14 cellular contexts compared by ENCODE assay signal in genomic region chr5:2902186-2902585, GRCh38.
A peak's percentile ranks its signal among the peaks of the same experiment; 100 is the strongest.
DNase-seq lines count a peak whose midpoint lies in the region; ATAC-seq and TF ChIP-seq lines count a peak whose summit lies in the region.
"Had no signal": no experiment of that assay in that cellular context is flagged by ENCODE, and none has a peak within 500 bp of the region (broad histone marks: within the 10 kb centered on the region; RNA-seq: fewer than 3 reads in every experiment).

No MANE protein-coding gene starts in this region.

- TF ChIP-seq CTCF in H9 (conservative IDR thresholded peaks at IDR 0.05) (no peak), natural killer cell (IDR thresholded peaks at IDR 0.05) (no peak), GM13977 (IDR thresholded peaks at IDR 0.05; ENCODE audit: extremely low read depth, insufficient read depth, missing control alignments) (no peak)

- no CpG with 5 or more reads among the region's 5 CpGs for WGBS in H9 (ENCODE audit: extremely low coverage, insufficient read length, low lambda C conversion rate)
- WGBS in neuronal stem cell (ENCODE audit: extremely low coverage in 2 of 2, insufficient read length in 2 of 2, insufficient replicate concordance in 1 of 2), 2 donors, result no CpG with 5 or more reads among the region's 5 CpGs

- H3K4me2 ChIP-seq in H9 (ENCODE audit: insufficient read depth, insufficient read length, low read length), result no peak overlapping the region
- H3K4me2 ChIP-seq in neuronal stem cell (ENCODE audit: insufficient read depth, low read length, poor library complexity, severe bottlenecking), result no peak overlapping the region
- H3K4me2 ChIP-seq: A549 had no signal

- no peak overlapping the region for H4K91ac ChIP-seq in H9 (ENCODE audit: insufficient read length, low read depth, low read length)
- H4K91ac ChIP-seq in neuronal stem cell (ENCODE audit: low read depth, low read length, poor library complexity), result no peak overlapping the region

- H2BK12ac ChIP-seq in H9 (ENCODE audit: insufficient read length, low read depth, low read length), result no peak overlapping the region
- H2BK12ac ChIP-seq in neuronal stem cell (ENCODE audit: low read length), result no peak overlapping the region

- H3K23ac ChIP-seq in H9 (ENCODE audit: insufficient read length, low read depth, low read length), result no peak overlapping the region
- no peak overlapping the region for H3K23ac ChIP-seq in neuronal stem cell (ENCODE audit: low read depth, low read length, poor library complexity)

- H3K9me3 ChIP-seq in H9 (ENCODE audit: control insufficient read depth, low read depth, low read length), result no peaks in the 10 kb centered on the region
- H3K9me3 ChIP-seq in neuronal stem cell (replicated peaks in 1 of 2; ENCODE audit: control insufficient read depth in 2 of 2, insufficient read depth in 1 of 2, low read depth in 1 of 2, low read length in 2 of 2), result no peaks in the 10 kb centered on the region
- H3K9me3 ChIP-seq: A549, Caco-2 had no signal

- ATAC-seq in natural killer cell, result no peak
- ATAC-seq: A549 had no signal

- H3K36me3 Mint-ChIP-seq in H9 (ENCODE audit: insufficient read depth in 1 of 3, low read depth in 3 of 3) (no peaks in the 10 kb centered on the region; a peak in 1 of 7 replicates), natural killer cell (no peaks in the 10 kb centered on the region)
- H3K36me3 Mint-ChIP-seq: CD8-positive, alpha-beta memory T cell; IgD-negative memory B cell had no signal

- no peak overlapping the region for H3T11ph ChIP-seq in H9 (ENCODE audit: low read length)

- no peak overlapping the region for H3K4me3 ChIP-seq in neuronal stem cell (ENCODE audit: low read length in 2 of 2)
- H3K4me3 ChIP-seq: A549, GM23248 had no signal

- no peaks in the 10 kb centered on the region for H3K36me3 ChIP-seq in neuronal stem cell (replicated peaks in 1 of 2; ENCODE audit: control insufficient read depth in 2 of 2, insufficient read depth in 2 of 2, low read length in 2 of 2)
- H3K36me3 ChIP-seq: BE2C had no signal

- H2BK5ac ChIP-seq in H9 (ENCODE audit: insufficient read length, low read length), result no peak overlapping the region
- H2BK5ac ChIP-seq in neuronal stem cell (ENCODE audit: low read length), result no peak overlapping the region

- H3K14ac ChIP-seq in H9 (ENCODE audit: insufficient read depth, low read length) (no peak overlapping the region), neuronal stem cell (ENCODE audit: low read length) (no peak overlapping the region)

- H3K27ac ChIP-seq in H9 (ENCODE audit: insufficient read length, low read depth, low read length) (no peak overlapping the region), neuronal stem cell (replicated peaks; ENCODE audit: low read length) (no peak overlapping the region)
- H3K27ac ChIP-seq: A549, GM23248 had no signal

- H4K8ac ChIP-seq in H9 (replicated peaks; ENCODE audit: insufficient read length, low read depth, low read length), result no peak overlapping the region
- no peak overlapping the region for H4K8ac ChIP-seq in neuronal stem cell (ENCODE audit: low read depth, low read length)

- H3K4me1 ChIP-seq in H9 (ENCODE audit: insufficient read depth, low read length) (no peaks in the 10 kb centered on the region), neuronal stem cell (ENCODE audit: control insufficient read depth in 2 of 2, insufficient read depth in 1 of 2, low read depth in 1 of 2, low read length in 2 of 2) (peaks cover 3% of the 10 kb centered on the region in 2 donors)
- H3K4me1 ChIP-seq: A549, BE2C, Caco-2 had no signal

- H3K23me2 ChIP-seq in H9 (ENCODE audit: insufficient read length, low read depth, low read length, poor library complexity, severe bottlenecking), result no peaks in the 10 kb centered on the region

- H3K4me3 Mint-ChIP-seq in H9, result no peak overlapping the region
- H3K4me3 Mint-ChIP-seq in natural killer cell, result no peak overlapping the region
- H3K4me3 Mint-ChIP-seq: CD8-positive, alpha-beta memory T cell; IgD-negative memory B cell had no signal

- H3K27ac Mint-ChIP-seq in H9, result no peak overlapping the region; a peak in 1 of 7 replicates
- H3K27ac Mint-ChIP-seq in natural killer cell, result no peak overlapping the region
- H3K27ac Mint-ChIP-seq: CD8-positive, alpha-beta memory T cell; IgD-negative memory B cell had no signal

- no peak overlapping the region for H2AFZ ChIP-seq in H9 (ENCODE audit: low read length)
- H2AFZ ChIP-seq in neuronal stem cell (ENCODE audit: low read length), result peak overlapping the region; percentile 87
- H2AFZ ChIP-seq: GM23248 had no signal

- intact Hi-C loops in natural killer cell (cut with micrococcal nuclease), result no loop called here

- H3K9me3 Mint-ChIP-seq in H9 (no peaks in the 10 kb centered on the region), natural killer cell (peaks cover 3 to 10% of the 10 kb centered on the region in 2 donors)

- H3K4me1 Mint-ChIP-seq in H9 (peaks cover 5 to 6% of the 10 kb centered on the region in 2 experiments), natural killer cell (no peaks in the 10 kb centered on the region)
- H3K4me1 Mint-ChIP-seq: IgD-negative memory B cell had no signal

- DNase-seq in H9 (peak; percentile 14), islet precursor cell (peak; percentile 23), neuronal stem cell (ENCODE audit: low spot score) (no peak), natural killer cell (no peak), GM13977 (ENCODE audit: low spot score) (no peak), cortex of kidney (lab: John Stamatoyannopoulos, UW) (no peak)
- DNase-seq in activated CD4-positive, alpha-beta T cell treated with anti-CD3 and anti-CD28 coated beads for 1 hour, result no peak
- DNase-seq: BE2C; Caco-2; CD8-positive, alpha-beta memory T cell; GF-D8; GM23248 had no signal

- H2AK5ac ChIP-seq in H9 (ENCODE audit: insufficient read length, low read length) (no peak overlapping the region), neuronal stem cell (ENCODE audit: low read depth, low read length) (no peak overlapping the region)

- no peak overlapping the region for H3K18ac ChIP-seq in H9 (ENCODE audit: insufficient read length, low read depth, low read length)
- no peak overlapping the region for H3K18ac ChIP-seq in neuronal stem cell (ENCODE audit: low read length)

- no peak overlapping the region for H3K56ac ChIP-seq in H9 (ENCODE audit: insufficient read length, low read depth, low read length)

- H2BK20ac ChIP-seq in H9 (ENCODE audit: low read depth, low read length, poor library complexity, severe bottlenecking), result no peak overlapping the region

- no peak overlapping the region for H2BK15ac ChIP-seq in H9 (ENCODE audit: low read depth, low read length)
- no peak overlapping the region for H2BK15ac ChIP-seq in neuronal stem cell (ENCODE audit: low read length)

- H4K5ac ChIP-seq in H9 (ENCODE audit: insufficient read length, low read depth, low read length), result no peak overlapping the region

- H3K79me1 ChIP-seq in H9 (ENCODE audit: insufficient read depth, low read depth, low read length, poor library complexity, severe bottlenecking), result no peaks in the 10 kb centered on the region
- peaks cover 1% of the 10 kb centered on the region for H3K79me1 ChIP-seq in neuronal stem cell (ENCODE audit: low read depth, low read length)

- H3K4ac ChIP-seq in H9 (ENCODE audit: low read depth, low read length), result no peak overlapping the region
- no peak overlapping the region for H3K4ac ChIP-seq in neuronal stem cell (ENCODE audit: low read length)

- no peaks in the 10 kb centered on the region for H3K27me3 ChIP-seq in H9 (ENCODE audit: insufficient read depth, low read length)
- H3K27me3 ChIP-seq in neuronal stem cell (ENCODE audit: control insufficient read depth in 3 of 3, insufficient read depth in 3 of 3, low read depth in 1 of 3, low read length in 3 of 3), result no peaks in the 10 kb centered on the region
- H3K27me3 ChIP-seq: BE2C had no signal

- in situ Hi-C loops in GM13977 (cut with MboI; ENCODE audit: low pct_unique_long_range_greater_than_20kb, low sequenced_read_pairs, unreplicated experiment), result no loop called here

- H3K9ac ChIP-seq in H9 (ENCODE audit: extremely low read depth, insufficient read length, low read length), result no peak overlapping the region
- H3K9ac ChIP-seq in neuronal stem cell (ENCODE audit: low read depth, low read length, poor library complexity), result no peak overlapping the region
- H3K9ac ChIP-seq: GM23248 had no signal

- H4K20me1 ChIP-seq in H9 (ENCODE audit: control insufficient read depth, insufficient read depth, insufficient read length), result peaks cover 2% of the 10 kb centered on the region

- H2BK120ac ChIP-seq in H9 (ENCODE audit: low read depth, low read length, poor library complexity, severe bottlenecking) (no peak overlapping the region), neuronal stem cell (ENCODE audit: low read depth, low read length) (no peak overlapping the region)

- H3K27me3 Mint-ChIP-seq in H9 (ENCODE audit: low read depth), result peaks cover 13% of the 10 kb centered on the region
- H3K27me3 Mint-ChIP-seq in natural killer cell (ENCODE audit: low read depth in 2 of 2), result no peaks in the 10 kb centered on the region
- H3K27me3 Mint-ChIP-seq: CD8-positive, alpha-beta memory T cell had no signal

- no peaks in the 10 kb centered on the region for H3K79me2 ChIP-seq in H9 (ENCODE audit: insufficient read depth, low read length)

Comparison
In these comparisons a context has a peak if more than half of its experiments do, and no peak if none do; other contexts are left out.
1. DNase-seq: peak in H9 (single experiment) and islet precursor cell (single experiment); none in neuronal stem cell (single experiment), natural killer cell (single experiment), GM13977 (single experiment), activated CD4-positive, alpha-beta T cell treated with anti-CD3 and anti-CD28 coated beads for 1 hour (single experiment) and cortex of kidney (single experiment).